Comparison of ENCODE assay signal across 1 cellular context in the genomic region with DNA sequence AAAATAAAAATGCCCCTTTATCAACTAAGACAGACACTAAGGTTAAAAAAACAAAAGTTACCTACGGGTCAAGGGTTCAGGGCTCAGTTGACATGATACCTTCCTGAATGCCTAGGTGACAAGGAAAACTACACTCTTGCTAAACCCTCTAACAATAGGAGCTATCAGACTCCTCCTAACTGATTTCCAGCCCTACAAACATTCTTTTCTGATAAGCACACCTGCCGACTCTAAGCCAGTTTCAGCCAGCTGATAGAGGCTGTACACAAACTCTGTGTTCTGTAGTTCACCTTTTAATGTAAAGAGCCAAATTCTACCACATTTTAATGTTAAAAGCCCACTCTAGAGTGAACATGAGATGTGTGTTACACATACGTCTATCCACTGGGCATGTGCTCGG.
TF ChIP-seq lines count a peak whose summit lies in the region.

No MANE protein-coding gene starts in this region.

TF ChIP-seq in GM23338, 12 proteins besides CTCF, POLR2A, EP300 and RAD21:
- TF ChIP-seq ETS1 (IDR thresholded peaks at IDR 0.05) (no peak), EZH2phosphoT487 (IDR thresholded peaks at IDR 0.05; ENCODE audit: unreplicated experiment) (no peak), REST (IDR thresholded peaks at IDR 0.05; ENCODE audit: unreplicated experiment) (no peak), EZH2 (IDR thresholded peaks at IDR 0.05; ENCODE audit: low read depth, unreplicated experiment) (no peak), CREB1 (CRISPR knock-in tag; IDR thresholded peaks at IDR 0.05; ENCODE audit: low read depth) (no peak), JUNB (IDR thresholded peaks at IDR 0.05; ENCODE audit: unreplicated experiment) (no peak), ZNF331 (CRISPR knock-in tag; IDR thresholded peaks at IDR 0.05; ENCODE audit: low read depth) (no peak), ZNF114 (CRISPR knock-in tag; IDR thresholded peaks at IDR 0.05) (no peak), NANOG (IDR thresholded peaks at IDR 0.05; ENCODE audit: borderline replicate concordance) (no peak), STAT1 (IDR thresholded peaks at IDR 0.05; ENCODE audit: unreplicated experiment) (no peak), POLR2AphosphoS5 (IDR thresholded peaks at IDR 0.05; ENCODE audit: low read depth) (no peak)
- TF ChIP-seq, protein P1, sequence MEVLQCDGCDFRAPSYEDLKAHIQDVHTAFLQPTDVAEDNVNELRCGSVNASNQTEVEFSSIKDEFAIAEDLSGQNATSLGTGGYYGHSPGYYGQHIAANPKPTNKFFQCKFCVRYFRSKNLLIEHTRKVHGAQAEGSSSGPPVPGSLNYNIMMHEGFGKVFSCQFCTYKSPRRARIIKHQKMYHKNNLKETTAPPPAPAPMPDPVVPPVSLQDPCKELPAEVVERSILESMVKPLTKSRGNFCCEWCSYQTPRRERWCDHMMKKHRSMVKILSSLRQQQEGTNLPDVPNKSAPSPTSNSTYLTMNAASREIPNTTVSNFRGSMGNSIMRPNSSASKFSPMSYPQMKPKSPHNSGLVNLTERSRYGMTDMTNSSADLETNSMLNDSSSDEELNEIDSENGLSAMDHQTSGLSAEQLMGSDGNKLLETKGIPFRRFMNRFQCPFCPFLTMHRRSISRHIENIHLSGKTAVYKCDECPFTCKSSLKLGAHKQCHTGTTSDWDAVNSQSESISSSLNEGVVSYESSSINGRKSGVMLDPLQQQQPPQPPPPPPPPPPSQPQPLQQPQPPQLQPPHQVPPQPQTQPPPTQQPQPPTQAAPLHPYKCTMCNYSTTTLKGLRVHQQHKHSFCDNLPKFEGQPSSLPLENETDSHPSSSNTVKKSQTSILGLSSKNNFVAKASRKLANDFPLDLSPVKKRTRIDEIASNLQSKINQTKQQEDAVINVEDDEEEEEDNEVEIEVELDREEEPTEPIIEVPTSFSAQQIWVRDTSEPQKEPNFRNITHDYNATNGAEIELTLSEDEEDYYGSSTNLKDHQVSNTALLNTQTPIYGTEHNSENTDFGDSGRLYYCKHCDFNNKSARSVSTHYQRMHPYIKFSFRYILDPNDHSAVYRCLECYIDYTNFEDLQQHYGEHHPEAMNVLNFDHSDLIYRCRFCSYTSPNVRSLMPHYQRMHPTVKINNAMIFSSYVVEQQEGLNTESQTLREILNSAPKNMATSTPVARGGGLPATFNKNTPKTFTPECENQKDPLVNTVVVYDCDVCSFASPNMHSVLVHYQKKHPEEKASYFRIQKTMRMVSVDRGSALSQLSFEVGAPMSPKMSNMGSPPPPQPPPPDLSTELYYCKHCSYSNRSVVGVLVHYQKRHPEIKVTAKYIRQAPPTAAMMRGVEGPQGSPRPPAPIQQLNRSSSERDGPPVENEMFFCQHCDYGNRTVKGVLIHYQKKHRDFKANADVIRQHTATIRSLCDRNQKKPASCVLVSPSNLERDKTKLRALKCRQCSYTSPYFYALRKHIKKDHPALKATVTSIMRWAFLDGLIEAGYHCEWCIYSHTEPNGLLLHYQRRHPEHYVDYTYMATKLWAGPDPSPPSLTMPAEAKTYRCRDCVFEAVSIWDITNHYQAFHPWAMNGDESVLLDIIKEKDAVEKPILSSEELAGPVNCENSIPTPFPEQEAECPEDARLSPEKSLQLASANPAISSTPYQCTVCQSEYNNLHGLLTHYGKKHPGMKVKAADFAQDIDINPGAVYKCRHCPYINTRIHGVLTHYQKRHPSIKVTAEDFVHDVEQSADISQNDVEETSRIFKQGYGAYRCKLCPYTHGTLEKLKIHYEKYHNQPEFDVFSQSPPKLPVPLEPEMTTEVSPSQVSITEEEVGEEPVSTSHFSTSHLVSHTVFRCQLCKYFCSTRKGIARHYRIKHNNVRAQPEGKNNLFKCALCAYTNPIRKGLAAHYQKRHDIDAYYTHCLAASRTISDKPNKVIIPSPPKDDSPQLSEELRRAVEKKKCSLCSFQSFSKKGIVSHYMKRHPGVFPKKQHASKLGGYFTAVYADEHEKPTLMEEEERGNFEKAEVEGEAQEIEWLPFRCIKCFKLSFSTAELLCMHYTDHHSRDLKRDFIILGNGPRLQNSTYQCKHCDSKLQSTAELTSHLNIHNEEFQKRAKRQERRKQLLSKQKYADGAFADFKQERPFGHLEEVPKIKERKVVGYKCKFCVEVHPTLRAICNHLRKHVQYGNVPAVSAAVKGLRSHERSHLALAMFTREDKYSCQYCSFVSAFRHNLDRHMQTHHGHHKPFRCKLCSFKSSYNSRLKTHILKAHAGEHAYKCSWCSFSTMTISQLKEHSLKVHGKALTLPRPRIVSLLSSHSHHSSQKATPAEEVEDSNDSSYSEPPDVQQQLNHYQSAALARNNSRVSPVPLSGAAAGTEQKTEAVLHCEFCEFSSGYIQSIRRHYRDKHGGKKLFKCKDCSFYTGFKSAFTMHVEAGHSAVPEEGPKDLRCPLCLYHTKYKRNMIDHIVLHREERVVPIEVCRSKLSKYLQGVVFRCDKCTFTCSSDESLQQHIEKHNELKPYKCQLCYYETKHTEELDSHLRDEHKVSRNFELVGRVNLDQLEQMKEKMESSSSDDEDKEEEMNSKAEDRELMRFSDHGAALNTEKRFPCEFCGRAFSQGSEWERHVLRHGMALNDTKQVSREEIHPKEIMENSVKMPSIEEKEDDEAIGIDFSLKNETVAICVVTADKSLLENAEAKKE (CRISPR knock-in tag; IDR thresholded peaks at IDR 0.05): no peak
